8 cellular contexts compared by ENCODE assay signal in the genomic region with DNA sequence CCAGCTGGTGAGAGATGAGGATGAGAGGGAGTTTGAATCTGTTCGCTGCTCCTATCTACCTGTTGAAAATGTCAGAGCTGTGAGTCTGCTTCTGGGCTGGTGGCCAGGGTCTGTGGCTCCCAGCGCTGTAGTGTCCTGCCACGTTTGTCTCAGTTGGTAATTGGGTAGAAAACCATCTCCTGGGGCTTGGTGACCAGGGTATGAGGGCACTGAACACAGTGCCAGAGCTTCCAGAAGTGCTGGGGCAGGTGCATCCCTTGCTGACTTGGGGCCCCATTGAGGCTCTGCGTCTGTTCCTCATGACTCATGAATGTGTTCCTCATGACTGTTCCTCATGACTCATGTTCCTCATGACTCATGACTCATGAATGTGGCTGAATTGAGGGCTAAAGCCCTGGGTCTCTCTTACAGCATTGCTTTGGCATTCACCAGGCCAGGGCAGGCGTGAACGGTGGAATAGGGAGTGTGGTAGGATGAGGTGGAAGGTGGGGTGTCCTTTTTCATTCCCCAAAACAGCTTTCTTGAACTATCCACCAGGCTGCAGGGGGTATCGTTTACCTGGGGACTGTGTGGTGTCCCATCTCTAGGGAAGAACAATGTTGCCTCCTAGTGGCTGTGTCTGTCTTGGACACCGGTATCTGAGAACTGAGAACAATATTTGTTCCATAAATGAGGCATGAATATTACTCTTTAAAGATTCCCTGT.
DNase-seq lines count a peak whose midpoint lies in the region; ATAC-seq and TF ChIP-seq lines count a peak whose summit lies in the region.

No MANE protein-coding gene starts in this region.

- DNase-seq in NCI-H146 (lab: John Stamatoyannopoulos, UW) (peak; percentile 34), NCI-H146 treated with DMSO at 0.1 percent for 48 hours (lab: John Stamatoyannopoulos, UW; ENCODE audit: unreplicated experiment) (no peak), RWPE1 (ENCODE audit: low spot score) (peak; percentile 99), brain pericyte (ENCODE audit: low read depth, low spot score) (peak; percentile 87), kidney tubule cell (ENCODE audit: low spot score) (peak; percentile 100)
- DNase-seq in stimulated activated naive CD8-positive, alpha-beta T cell treated with anti-CD3 and anti-CD28 coated beads, Interleukin-15, Interleukin-2, amounts not matched to agents 100 U/mL and 50 U/mL, for 24 hours = peak; percentile 28

- peak overlapping the region; percentile 95 for H3K27ac ChIP-seq in RWPE1

- ATAC-seq in GM21367 (IDR thresholded peaks at IDR 0.05; ENCODE audit: unreplicated experiment) = peak; percentile 81
- ATAC-seq in HG03558 (IDR thresholded peaks at IDR 0.05; ENCODE audit: extremely low read depth, unreplicated experiment) = peak; percentile 95
- ATAC-seq in stimulated activated naive CD8-positive, alpha-beta T cell treated with anti-CD3 and anti-CD28 coated beads, Interleukin-15, Interleukin-2, amounts not matched to agents 100 U/mL and 50 U/mL, for 24 hours = peak; percentile 96

- POLR2A ChIA-PET in RWPE1 (lab: Yijun Ruan, JAX; ENCODE audit: low non-redundant PET) = no interaction called here

- CTCF ChIA-PET in RWPE1 (lab: Yijun Ruan, JAX) = interaction anchor here (0.6 to 1.6 kb wide), 3 partner anchors 25 to 327 kb away, joined by 3 to 11 read pairs (median 8); no protein-coding TSS in a partner anchor

- no peak; the same call in 1 of the 2 replicates for TF ChIP-seq CTCF in RWPE1 (conservative IDR thresholded peaks at IDR 0.05; ENCODE audit: low read depth)
